In the genomic region with DNA sequence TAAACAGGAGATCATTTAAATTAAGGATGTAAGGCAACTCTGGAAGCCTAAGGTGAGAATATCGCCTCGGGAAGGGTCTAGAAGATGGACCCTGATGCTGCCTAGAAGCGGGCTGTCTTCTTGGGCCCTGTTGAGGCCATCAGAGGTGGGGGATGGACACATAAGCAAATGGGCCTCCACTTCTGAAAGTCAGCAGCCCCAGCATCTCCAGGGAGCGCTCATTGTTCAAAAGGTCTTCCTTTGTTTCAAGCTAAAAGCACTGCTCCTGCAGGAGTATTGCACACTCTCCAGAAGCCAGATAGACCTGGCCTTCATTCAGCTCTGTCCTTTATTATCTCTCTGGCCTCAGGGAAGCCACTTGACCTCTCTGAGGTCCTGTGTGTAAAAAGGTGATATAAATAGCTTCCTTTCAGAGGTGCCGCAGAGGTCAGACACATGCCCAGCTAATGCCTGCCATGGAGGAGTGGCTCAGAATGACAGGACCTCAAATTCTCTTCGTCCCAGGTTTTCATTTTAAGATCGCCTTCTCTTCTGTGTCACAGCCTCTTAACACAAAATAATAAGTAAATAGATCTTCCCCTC, we compare ENCODE assay signal across 12 cellular contexts. TPM values are rescaled to one million over a fixed set of nuclear protein-coding genes. Genes with fewer than 3 reads are reported as not detected.
"Had no signal": no experiment of that assay in that cellular context is flagged by ENCODE, and none has a peak within 500 bp of the region (broad histone marks: within the 10 kb centered on the region; RNA-seq: fewer than 3 reads in every experiment).

No MANE protein-coding gene starts in this region.

- H3K36me3 ChIP-seq: ascending aorta, lower lobe of right lung, right lobe of liver, suprapubic skin, WERI-Rb-1 had no signal

- H3K27ac ChIP-seq: ascending aorta, lower lobe of right lung, right lobe of liver, suprapubic skin, WERI-Rb-1 had no signal

- H3K9me3 ChIP-seq: ascending aorta, lower lobe of right lung, right lobe of liver, suprapubic skin had no signal

- H3K4me3 ChIP-seq: ascending aorta, lower lobe of right lung, right lobe of liver, suprapubic skin had no signal

- ATAC-seq: activated naive CD8-positive, alpha-beta T cell treated with anti-CD3 and anti-CD28 coated beads, Interleukin-2, amount 50 U/mL, for 24 hours; lower lobe of right lung; right lobe of liver had no signal

- H3K27me3 ChIP-seq: ascending aorta, right lobe of liver, suprapubic skin had no signal

- H3K4me1 ChIP-seq: ascending aorta had no signal

- DNase-seq: activated CD4-positive, alpha-beta T cell treated with anti-CD3 and anti-CD28 coated beads, Interleukin-2, amount 50 U/mL, for 48 hours; activated naive CD4-positive, alpha-beta T cell treated with anti-CD3 and anti-CD28 coated beads for 36 hours; activated naive CD8-positive, alpha-beta T cell treated with anti-CD3 and anti-CD28 coated beads, Interleukin-2, amount 50 U/mL, for 24 hours; activated T-cell treated with anti-CD3 and anti-CD28 coated beads, Interleukin-2, amount 50 U/mL, for 1 hour; hypothalamus; lower lobe of right lung; occipital lobe had no signal

RNA-seq across cellular contexts. Expression of a gene that starts 48.6 kb away (rescaled TPM):
- total RNA-seq: bronchial epithelial cell had no signal
